35 cellular contexts compared by ENCODE assay signal in the genomic region with DNA sequence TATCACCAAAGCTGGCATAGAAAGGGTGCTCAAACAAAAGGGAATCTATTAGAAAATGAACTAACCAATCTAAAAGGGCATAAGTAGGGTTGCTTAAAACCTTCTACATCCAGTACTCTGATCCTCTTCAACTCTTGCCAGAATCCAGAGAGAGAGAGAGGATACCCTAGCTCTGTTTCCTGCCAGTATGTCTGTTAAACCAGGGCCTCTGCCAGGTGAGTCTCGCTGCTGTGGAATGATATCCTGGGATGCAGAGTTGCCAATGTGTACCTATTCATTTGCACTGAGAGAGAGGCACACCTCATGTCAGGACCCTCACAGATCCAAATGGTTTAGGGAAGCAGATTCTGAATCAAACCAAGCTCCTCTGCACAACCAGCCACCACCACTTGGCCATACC.
"Had no signal": no experiment of that assay in that cellular context is flagged by ENCODE, and none has a peak within 500 bp of the region (broad histone marks: within the 10 kb centered on the region; RNA-seq: fewer than 3 reads in every experiment).

No MANE protein-coding gene starts in this region.

- H3K9ac ChIP-seq: KMS-11 had no signal

- H3K27me3 ChIP-seq: MG63 had no signal

- H3K4me2 ChIP-seq: KMS-11 had no signal

- H3K36me3 ChIP-seq: MG63 had no signal

- H3K27ac ChIP-seq: KMS-11 had no signal

- DNase-seq: Karpas-422, Kasumi-1, MG63, MM.1S, MV-4-11, NCI-H1048, NCI-H1092, NCI-H1092 treated with DMSO at 0.1 percent for 48 hours, NCI-H1105, NCI-H1105 treated with DMSO at 0.1 percent for 48 hours, NCI-H1417, NCI-H1417 treated with DMSO at 0.1 percent for 48 hours, NCI-H1436, NCI-H1436 treated with DMSO at 0.1 percent for 48 hours, NCI-H146, NCI-H1694, NCI-H1694 treated with DMSO at 0.1 percent for 48 hours, NCI-H187, NCI-H187 treated with DMSO at 0.1 percent for 48 hours, NCI-H1930, NCI-H2029, NCI-H2029 treated with DMSO at 0.1 percent for 48 hours, NCI-H2081, NCI-H2081 treated with DMSO at 0.1 percent for 48 hours, NCI-H2107, NCI-H2171, NCI-H2171 treated with DMSO at 0.1 percent for 48 hours, NCI-H2227 treated with DMSO at 0.1 percent for 48 hours, NCI-H226, NCI-H345, NCI-H446, NCI-H446 treated with DMSO at 0.1 percent for 48 hours, NCI-H510A, NCI-H510A treated with DMSO at 0.1 percent for 48 hours had no signal

- H3K9me3 ChIP-seq: MG63 had no signal

- H3K4me3 ChIP-seq: MG63 had no signal
